In the genomic region with DNA sequence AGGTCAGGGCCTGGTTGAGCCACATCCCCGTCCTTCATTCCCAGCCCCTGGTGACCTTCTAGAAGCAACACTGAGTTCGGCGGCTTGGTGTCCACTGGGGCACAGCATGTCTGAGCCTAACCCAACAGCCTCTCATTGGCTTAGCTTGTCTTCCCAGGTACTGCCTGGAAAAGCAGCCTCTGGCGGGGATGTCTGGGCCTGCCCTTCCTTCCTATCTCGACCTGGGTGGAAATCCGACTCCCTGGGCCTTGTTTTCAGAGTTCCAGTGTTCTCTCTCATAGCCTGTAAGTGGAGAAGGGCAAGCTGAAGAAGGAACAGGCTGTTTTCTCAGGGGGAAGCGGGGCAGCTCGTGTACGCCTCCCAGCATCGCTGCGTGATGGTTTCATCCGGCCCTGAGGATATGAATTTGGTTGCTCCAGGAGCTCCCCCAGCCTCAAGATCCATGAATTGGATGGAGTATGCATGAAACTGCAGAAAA, we compare ENCODE assay signal across 8 cellular contexts.
DNase-seq lines count a peak whose midpoint lies in the region; ATAC-seq, FAIRE-seq and TF ChIP-seq lines count a peak whose summit lies in the region.

No MANE protein-coding gene starts in this region.

- H3K27me3 ChIP-seq in BLaER1 (no peaks in the 10 kb centered on the region), K562 (ENCODE audit: control insufficient read depth in 2 of 2, insufficient read depth in 2 of 2, low read length in 2 of 2) (no peaks in the 10 kb centered on the region), muscle layer of colon (ENCODE audit: control insufficient read depth in 1 of 2, insufficient read depth in 2 of 2, low read length in 2 of 2) (no peaks in the 10 kb centered on the region)

- FAIRE-seq in K562 (lab: Jason Lieb, UNC): no peak

- H3K36me3 ChIP-seq in BLaER1 (no peaks in the 10 kb centered on the region), K562 (ENCODE audit: control insufficient read depth, insufficient read depth, low read length) (no peaks in the 10 kb centered on the region), muscle layer of colon (ENCODE audit: insufficient read depth, low read length) (no peaks in the 10 kb centered on the region)

- CTCF ChIA-PET in K562 (lab: Yijun Ruan, JAX; ENCODE audit: low intra/inter-chr PET ratio): no interaction called here

- TF ChIP-seq POLR2A in K562 (conservative IDR thresholded peaks at IDR 0.05): no peak

- no peak for TF ChIP-seq RAD21 in K562 (CRISPR knock-in tag; conservative IDR thresholded peaks at IDR 0.05 in 1 of 2, IDR thresholded peaks at IDR 0.05 in 1 of 2)

- in situ Hi-C loops in K562 (cut with MboI): loop anchor here (10.0 kb wide), 1 partner anchor 112 kb away; the partner anchor contains the start of gene IRF2BP2

- H3K9me3 ChIP-seq in BLaER1: no peaks in the 10 kb centered on the region
- no peaks in the 10 kb centered on the region for H3K9me3 ChIP-seq in K562 (replicated peaks; ENCODE audit: control insufficient read depth, insufficient read depth, low read depth, low read length)
- no peaks in the 10 kb centered on the region for H3K9me3 ChIP-seq in muscle layer of colon (ENCODE audit: low read length)

- no peak for ATAC-seq in K562
- no peak for ATAC-seq in HG03095 (IDR thresholded peaks at IDR 0.05; ENCODE audit: unreplicated experiment)
- ATAC-seq in HG03521 (IDR thresholded peaks at IDR 0.05; ENCODE audit: unreplicated experiment): no peak
- no peak for ATAC-seq in HG02623 (IDR thresholded peaks at IDR 0.05; ENCODE audit: unreplicated experiment)

- H3K4me3 ChIP-seq in BLaER1: peak overlapping the region; percentile 29
- no peak overlapping the region for H3K4me3 ChIP-seq in K562
- H3K4me3 ChIP-seq in muscle layer of colon (ENCODE audit: low read depth in 1 of 2, low read length in 2 of 2): no peak overlapping the region

- BruUV-seq in K562 (replicated peaks; lab: Mats Ljungman, UMichigan): no TSS peak

- no peaks in the 10 kb centered on the region for H3K79me2 ChIP-seq in K562 (ENCODE audit: control insufficient read depth, insufficient read depth, low read length)

- DNase-seq in NCI-H1436 (lab: John Stamatoyannopoulos, UW) (peak; percentile 38), K562 (ENCODE audit: extremely low read depth in 1 of 4, low spot score in 3 of 4) (no peak), AML-193 (lab: John Stamatoyannopoulos, UW) (no peak)

- POLR2A ChIA-PET in K562 (lab: Yijun Ruan, JAX): interaction anchor here (0.6 to 3.5 kb wide), 9 partner anchors 9 to 267 kb away, joined by 3 to 42 read pairs (median 5); partner anchors contain the start of gene IRF2BP2

- WGBS in K562 (ENCODE audit: insufficient coverage, low coverage, missing lambda C conversion rate): 83% methylated on average over 12 of the region's 12 CpGs

- H2AFZ ChIP-seq in K562 (ENCODE audit: low read depth, low read length): peak overlapping the region; percentile 87

- H4K20me1 ChIP-seq in BLaER1 (no peaks in the 10 kb centered on the region), K562 (replicated peaks; ENCODE audit: control insufficient read depth, insufficient read depth, low read length) (no peaks in the 10 kb centered on the region)

- TF ChIP-seq CTCF in K562 (IDR thresholded peaks at IDR 0.05 in 2 of 3, conservative IDR thresholded peaks at IDR 0.05 in 1 of 3; ENCODE audit: insufficient read depth in 2 of 3, low read depth in 1 of 3, low read length in 3 of 3): no peak

- intact Hi-C loops in K562 (cut with micrococcal nuclease): no loop called here

- H3K27ac ChIP-seq in BLaER1: peak overlapping the region; percentile 96
- peak overlapping the region; percentile 97 for H3K27ac ChIP-seq in K562 (ENCODE audit: extremely low read depth, low read depth, low read length)
- H3K27ac ChIP-seq in muscle layer of colon (ENCODE audit: low read depth, low read length): peak overlapping the region; percentile 100

- H3K9ac ChIP-seq in BLaER1 (peak overlapping the region; percentile 86), K562 (ENCODE audit: insufficient read depth in 1 of 2, low read depth in 2 of 2, low read length in 2 of 2) (peak overlapping the region; percentile 77 to 88; a peak in 3 of 4 replicates), muscle layer of colon (ENCODE audit: low read length) (peak overlapping the region; percentile 2)

- H3K9me1 ChIP-seq in K562 (ENCODE audit: control insufficient read depth, insufficient read depth, low read length): peaks cover 5% of the 10 kb centered on the region

- H3K4me2 ChIP-seq in BLaER1 (peak overlapping the region; percentile 91), K562 (ENCODE audit: insufficient read depth, low read length) (no peak overlapping the region)

- H3K4me1 ChIP-seq in BLaER1: peaks cover 92% of the 10 kb centered on the region
- peaks cover 56 to 93% of the 10 kb centered on the region in 2 experiments for H3K4me1 ChIP-seq in K562 (replicated peaks in 1 of 2; ENCODE audit: control insufficient read depth in 2 of 2, insufficient read depth in 2 of 2, low read length in 2 of 2)
- H3K4me1 ChIP-seq in muscle layer of colon (ENCODE audit: insufficient read depth, low read length): peaks cover 59% of the 10 kb centered on the region

- TF ChIP-seq EP300 in K562 (IDR thresholded peaks at IDR 0.05; ENCODE audit: low read length): no peak

TF ChIP-seq in K562, 482 proteins besides CTCF, POLR2A, EP300 and RAD21 (continues in another document):
- TF ChIP-seq GTF2A2 (tag; IDR thresholded peaks at IDR 0.05): no peak
- no peak for TF ChIP-seq PTRF (tag; IDR thresholded peaks at IDR 0.05)
- TF ChIP-seq ZBTB9 (CRISPR knock-in tag; IDR thresholded peaks at IDR 0.05): peak; percentile 67; the same call in 1 of the 2 replicates
- TF ChIP-seq ZNF76 (CRISPR knock-in tag; IDR thresholded peaks at IDR 0.05; ENCODE audit: borderline replicate concordance): 0 out of 2 replicates have a peak, but pooled peaks have one; percentile 58
- TF ChIP-seq SAP30 (IDR thresholded peaks at IDR 0.05; ENCODE audit: borderline replicate concordance, insufficient read depth, low read depth, low read length, poor library complexity, severe bottlenecking): peak; percentile 16
- TF ChIP-seq ZNF766 (CRISPR knock-in tag; conservative IDR thresholded peaks at IDR 0.05): 0 out of 2 replicates have a peak, but pooled peaks have one; percentile 44
- 0 out of 2 replicates have a peak, but pooled peaks have one; percentile 28 for TF ChIP-seq E2F3 (CRISPR knock-in tag; IDR thresholded peaks at IDR 0.05)
- 0 out of 4 replicates have a peak, but pooled peaks of 1 of the 2 experiments have one; percentile 31 for TF ChIP-seq MLLT1 (IDR thresholded peaks at IDR 0.05)
- TF ChIP-seq HOMEZ (CRISPR knock-in tag; IDR thresholded peaks at IDR 0.05): 0 out of 2 replicates have a peak, but pooled peaks have one; percentile 39

Comparison
In these comparisons a context has a peak if more than half of its experiments do, and no peak if none do; other contexts are left out.
1. H3K9ac ChIP-seq: peak in every context shown above with its lines; median percentile 86 in BLaER1; 82 in K562; 2 in muscle layer of colon.